11 cellular contexts compared by ENCODE assay signal in the genomic region with DNA sequence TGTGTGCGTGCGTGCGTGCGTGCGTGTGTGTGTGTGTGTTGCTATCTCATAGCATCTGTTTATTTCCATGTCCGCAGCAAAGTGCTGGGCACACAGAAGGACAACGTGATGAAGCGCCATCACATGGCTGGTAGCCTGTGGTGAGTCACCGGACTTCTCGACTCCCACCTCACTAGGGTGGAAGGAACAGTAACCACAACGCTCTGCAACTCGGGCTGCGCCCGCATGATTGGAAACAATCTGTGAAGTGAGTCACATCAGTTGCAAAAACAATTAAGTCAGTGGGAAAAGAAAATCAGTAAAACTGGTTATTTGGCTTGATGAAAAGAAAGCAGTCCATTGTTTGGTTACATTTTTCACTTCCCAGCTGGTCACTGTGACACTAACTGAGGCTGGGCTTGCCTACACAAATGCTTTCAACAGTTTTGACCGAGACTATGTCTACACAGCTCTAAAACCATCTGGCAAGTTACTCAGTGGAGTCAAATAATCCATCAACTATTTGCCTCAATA.
DNase-seq lines count a peak whose midpoint lies in the region; ATAC-seq, FAIRE-seq and TF ChIP-seq lines count a peak whose summit lies in the region.
"Had no signal": no experiment of that assay in that cellular context is flagged by ENCODE, and none has a peak within 500 bp of the region (broad histone marks: within the 10 kb centered on the region; RNA-seq: fewer than 3 reads in every experiment).

No MANE protein-coding gene starts in this region.

- no peaks in the 10 kb centered on the region for H3K36me3 ChIP-seq in RWPE2 (ENCODE audit: low read depth)
- H3K36me3 ChIP-seq in esophagus squamous epithelium, result no peaks in the 10 kb centered on the region

- H3K4me3 ChIP-seq in RWPE2 (ENCODE audit: severe bottlenecking) (no peak overlapping the region), esophagus squamous epithelium (no peak overlapping the region)

- TF ChIP-seq POLR2A in esophagus squamous epithelium (IDR thresholded peaks at IDR 0.05), result no peak

- peak; percentile 80 for FAIRE-seq in GM19239 (lab: Jason Lieb, UNC)

- H3K27ac ChIP-seq in RWPE2 (ENCODE audit: poor library complexity, severe bottlenecking), result no peak overlapping the region
- no peak overlapping the region for H3K27ac ChIP-seq in esophagus squamous epithelium

- peaks cover 5% of the 10 kb centered on the region for H3K9me3 ChIP-seq in RWPE2 (ENCODE audit: severe bottlenecking)
- no peaks in the 10 kb centered on the region for H3K9me3 ChIP-seq in esophagus squamous epithelium

- 52 to 56% methylated on average over 12 to 14 of the region's 15 CpGs for WGBS in esophagus squamous epithelium, 2 donors

- ATAC-seq in RWPE2 (ENCODE audit: low read depth), result peak; percentile 65; the same call in 2 of the 3 replicates
- ATAC-seq: WTC11 had no signal

- H3K27me3 ChIP-seq in RWPE2 (ENCODE audit: insufficient read depth, poor library complexity, severe bottlenecking), result no peaks in the 10 kb centered on the region
- H3K27me3 ChIP-seq in esophagus squamous epithelium, result peaks cover 0 to 19% (median 0%) of the 10 kb centered on the region in 4 donors

- H3K4me1 ChIP-seq in RWPE2 (ENCODE audit: insufficient read depth, poor library complexity, severe bottlenecking) (no peaks in the 10 kb centered on the region), esophagus squamous epithelium (peaks cover 0 to 11% (median 0%) of the 10 kb centered on the region in 3 donors)

- TF ChIP-seq CTCF in RWPE2 (IDR thresholded peaks at IDR 0.05; ENCODE audit: poor library complexity, severe bottlenecking) (no peak), esophagus squamous epithelium (IDR thresholded peaks at IDR 0.05) (no peak)

- intact Hi-C loops in esophagus squamous epithelium (cut with DNase I), result no loop called here

- no peak for DNase-seq in GM19239 (ENCODE audit: insufficient read length, low spot score)
- DNase-seq in RWPE2 (ENCODE audit: low spot score), result no peak
- DNase-seq in foreskin melanocyte, result peak; percentile 100
- DNase-seq in putamen (ENCODE audit: low spot score), result peak; percentile 29
- no peak for DNase-seq in esophagus squamous epithelium (lab: John Stamatoyannopoulos, UW)
- no peak for DNase-seq in stimulated activated CD4-positive, alpha-beta T cell treated with anti-CD3 and anti-CD28 coated beads, Interleukin-4, amount 100 ng/mL, for 1 hour
- no peak for DNase-seq in NCI-H748 treated with DMSO at 0.1 percent for 48 hours (lab: John Stamatoyannopoulos, UW)
- DNase-seq in stimulated activated CD4-positive, alpha-beta T cell treated with anti-CD3 and anti-CD28 coated beads, Interleukin-2, amount 100 ng/mL, for 24 hours, result no peak
- DNase-seq: cortex of kidney, naive B cell had no signal

Comparison
In these comparisons a context has a peak if more than half of its experiments do, and no peak if none do; other contexts are left out.
1. DNase-seq: peak in foreskin melanocyte (single experiment) and putamen (single experiment); none in GM19239 (single experiment), RWPE2 (single experiment), esophagus squamous epithelium (single experiment), stimulated activated CD4-positive, alpha-beta T cell treated with anti-CD3 and anti-CD28 coated beads, Interleukin-4, amount 100 ng/mL, for 1 hour (single experiment), NCI-H748 treated with DMSO at 0.1 percent for 48 hours (single experiment) and stimulated activated CD4-positive, alpha-beta T cell treated with anti-CD3 and anti-CD28 coated beads, Interleukin-2, amount 100 ng/mL, for 24 hours (0 of 2).